8 cellular contexts compared by ENCODE assay signal in the genomic region with DNA sequence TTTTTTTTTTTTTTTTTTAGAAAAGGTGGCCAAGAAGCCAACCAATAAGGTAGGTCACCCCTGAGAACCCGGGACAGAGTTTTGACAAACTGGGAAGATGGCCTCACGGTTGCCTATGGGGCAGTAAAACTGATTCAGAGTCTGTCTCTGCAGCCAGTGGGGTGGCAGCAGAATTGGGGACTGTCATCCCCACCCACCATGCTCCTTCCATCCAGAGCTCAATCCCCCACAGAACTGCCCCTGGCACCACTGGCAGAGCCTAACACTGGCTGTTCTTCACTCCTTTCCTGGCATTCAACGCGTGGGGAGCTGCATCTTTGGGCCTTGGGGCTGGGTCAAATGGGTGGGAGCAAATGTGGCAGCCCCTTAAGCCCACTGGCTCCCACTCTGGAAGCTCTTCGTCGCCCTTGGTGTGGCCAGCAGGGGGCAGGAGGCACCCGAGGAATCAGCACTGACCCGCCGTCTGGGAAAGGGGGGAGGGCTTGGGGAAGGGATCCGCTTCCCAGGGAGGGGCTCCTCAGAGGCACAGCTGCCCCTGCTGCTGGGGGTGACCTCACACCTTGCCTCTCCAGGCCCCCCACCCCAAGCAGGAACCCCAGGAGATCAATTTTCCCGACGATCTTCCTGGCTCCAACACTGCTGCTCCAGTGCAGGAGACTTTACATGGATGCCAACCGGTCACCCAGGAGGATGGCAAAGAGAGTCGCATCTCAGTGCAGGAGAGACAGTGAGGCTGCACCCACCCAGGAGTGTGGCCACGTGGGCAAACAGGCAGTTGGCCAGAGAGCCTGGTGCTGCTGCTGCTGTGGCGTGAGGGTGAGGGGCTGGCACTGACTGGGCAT. TPM values are rescaled to one million over a fixed set of nuclear protein-coding genes. Genes with fewer than 3 reads are reported as not detected.
A peak's percentile ranks its signal among the peaks of the same experiment; 100 is the strongest.
DNase-seq lines count a peak whose midpoint lies in the region; ATAC-seq and TF ChIP-seq lines count a peak whose summit lies in the region.

No MANE protein-coding gene starts in this region.

- no peak overlapping the region for H3K9ac ChIP-seq in mesenchymal stem cell (ENCODE audit: low read length)

- no peaks in the 10 kb centered on the region for H3K9me3 Mint-ChIP-seq in MCF 10A (ENCODE audit: unreplicated experiment)

- no peak overlapping the region for H2BK5ac ChIP-seq in mesenchymal stem cell (ENCODE audit: low read depth, low read length, poor library complexity, severe bottlenecking)

- H2BK15ac ChIP-seq in mesenchymal stem cell (ENCODE audit: low read depth, poor library complexity, severe bottlenecking): no peak overlapping the region

- H3K4me1 ChIP-seq in DOHH2 (ENCODE audit: control insufficient read depth, low read length): no peaks in the 10 kb centered on the region
- no peaks in the 10 kb centered on the region for H3K4me1 ChIP-seq in mesenchymal stem cell (ENCODE audit: control insufficient read depth, insufficient read depth, low read depth, low read length)

- no peak overlapping the region for H2AK5ac ChIP-seq in mesenchymal stem cell (ENCODE audit: low read length, severe bottlenecking)

- no peaks in the 10 kb centered on the region for H3K4me1 Mint-ChIP-seq in MCF 10A (ENCODE audit: insufficient read depth, unreplicated experiment)

- POLR2A ChIA-PET in MCF 10A (lab: Yijun Ruan, JAX): interaction anchor here (0.5 to 1.1 kb wide), 5 partner anchors 127 to 1187 kb away, joined by 3 to 4 read pairs (median 3); no protein-coding TSS in a partner anchor

- no peaks in the 10 kb centered on the region for H3K79me1 ChIP-seq in mesenchymal stem cell (replicated peaks; ENCODE audit: low read length, poor library complexity, severe bottlenecking)

- H3K36me3 Mint-ChIP-seq in MCF 10A (ENCODE audit: insufficient read depth, unreplicated experiment): peaks cover 5% of the 10 kb centered on the region

- H3K4me3 Mint-ChIP-seq in MCF 10A (ENCODE audit: unreplicated experiment): no peak overlapping the region

- H2BK120ac ChIP-seq in mesenchymal stem cell (ENCODE audit: low read depth, low read length): no peak overlapping the region

- no peaks in the 10 kb centered on the region for H3K9me2 ChIP-seq in DOHH2 (replicated peaks; ENCODE audit: control insufficient read depth, low read length)

- no peak overlapping the region for H3K4ac ChIP-seq in mesenchymal stem cell (ENCODE audit: low read depth in 1 of 2, low read length in 2 of 2)

- CTCF ChIA-PET in MCF 10A (lab: Yijun Ruan, JAX): interaction anchor here (0.6 to 8.3 kb wide), 33 partner anchors 8 to 973 kb away, joined by 3 to 146 read pairs (median 4); a partner anchor contains a TSS

- 33% methylated on average over 14 of the region's 16 CpGs for WGBS in mesenchymal stem cell

- H3K27me3 Mint-ChIP-seq in MCF 10A (ENCODE audit: insufficient read depth, unreplicated experiment): peaks cover 44% of the 10 kb centered on the region

- H3K27me3 ChIP-seq in DOHH2 (ENCODE audit: control insufficient read depth, low read length) (peaks cover 31% of the 10 kb centered on the region), mesenchymal stem cell (ENCODE audit: control insufficient read depth in 1 of 2, insufficient read depth in 1 of 2, low read length in 2 of 2) (peaks cover 39 to 44% of the 10 kb centered on the region in 2 experiments)

- no peak overlapping the region for H3K14ac ChIP-seq in mesenchymal stem cell (ENCODE audit: low read length in 2 of 2)

- ATAC-seq in HG02840 (IDR thresholded peaks at IDR 0.05; ENCODE audit: low FRiP score, unreplicated experiment): no peak

- no peaks in the 10 kb centered on the region for H3F3A ChIP-seq in DOHH2 (ENCODE audit: control insufficient read depth, insufficient read depth)

- no peak overlapping the region for H2BK12ac ChIP-seq in mesenchymal stem cell (ENCODE audit: low read length in 2 of 2)

- no peak overlapping the region for H3K4me2 ChIP-seq in DOHH2 (ENCODE audit: low read length)
- no peak overlapping the region for H3K4me2 ChIP-seq in mesenchymal stem cell (ENCODE audit: low read length, poor library complexity, severe bottlenecking)

- H4K8ac ChIP-seq in mesenchymal stem cell (ENCODE audit: low read length): no peak overlapping the region

- DNase-seq in Kasumi-1 (lab: John Stamatoyannopoulos, UW) (peak; percentile 13 to 26), MCF 10A (ENCODE audit: unreplicated experiment) (no peak), mesenchymal stem cell (peak; percentile 21), cortex of kidney (lab: John Stamatoyannopoulos, UW) (no peak), NAMALWA (ENCODE audit: low spot score) (no peak)
- DNase-seq in activated CD4-positive, CD25-positive, alpha-beta regulatory T cell treated with anti-CD3 and anti-CD28 coated beads, Interleukin-2, amount 50 U/mL, for 72 hours: no peak

- H3K79me2 ChIP-seq in DOHH2 (ENCODE audit: control insufficient read depth, low read length): no peaks in the 10 kb centered on the region

- no peak overlapping the region for H3K23ac ChIP-seq in mesenchymal stem cell (ENCODE audit: low read length in 2 of 2)

- no peak overlapping the region for H3K27ac Mint-ChIP-seq in MCF 10A (ENCODE audit: low read depth, unreplicated experiment)

- H3K9me3 ChIP-seq in DOHH2 (ENCODE audit: control insufficient read depth, insufficient read depth, low read length): no peaks in the 10 kb centered on the region
- no peaks in the 10 kb centered on the region for H3K9me3 ChIP-seq in mesenchymal stem cell (ENCODE audit: control insufficient read depth, low read length)

- H3K27ac ChIP-seq in DOHH2 (ENCODE audit: low read depth, low read length): no peak overlapping the region
- no peak overlapping the region for H3K27ac ChIP-seq in mesenchymal stem cell (ENCODE audit: low read length, poor library complexity, severe bottlenecking)

- TF ChIP-seq CTCF in DOHH2 (IDR thresholded peaks at IDR 0.05; ENCODE audit: low read depth, low read length, poor library complexity, severe bottlenecking) (peak; percentile 67), MCF 10A (IDR thresholded peaks at IDR 0.05; ENCODE audit: unreplicated experiment) (peak; percentile 69)

- 0 out of 2 replicates have a peak, but pooled peaks cover 3% of the 10 kb centered on the region for H4K20me1 ChIP-seq in DOHH2 (ENCODE audit: control insufficient read depth, insufficient read depth, low read depth, low read length)

- no peak overlapping the region for H4K91ac ChIP-seq in mesenchymal stem cell (ENCODE audit: low read length)

- no peak overlapping the region for H2AFZ ChIP-seq in mesenchymal stem cell (ENCODE audit: low read depth, low read length)

- no peak overlapping the region for H3K4me3 ChIP-seq in DOHH2 (ENCODE audit: low read length)
- no peak overlapping the region for H3K4me3 ChIP-seq in mesenchymal stem cell (ENCODE audit: insufficient read depth in 1 of 2, low read depth in 1 of 2, low read length in 2 of 2)

- intact Hi-C loops in MCF 10A (cut with micrococcal nuclease): no loop called here

- H3K36me3 ChIP-seq in DOHH2 (ENCODE audit: control insufficient read depth, low read length) (peaks cover 22% of the 10 kb centered on the region), mesenchymal stem cell (ENCODE audit: control insufficient read depth in 1 of 2, insufficient read depth in 2 of 2, low read depth in 1 of 2, low read length in 2 of 2) (peaks cover 0 to 16% of the 10 kb centered on the region in 2 experiments)

- no peak overlapping the region for H3K18ac ChIP-seq in mesenchymal stem cell (ENCODE audit: low read depth in 1 of 2, low read length in 2 of 2)

- BruUV-seq in MCF 10A (replicated peaks; lab: Mats Ljungman, UMichigan): no TSS peak

RNA-seq across cellular contexts. Expression of a gene that starts 10.4 kb away (rescaled TPM):
- 1.5 and 2.3 TPM in 2 replicates for total RNA-seq in MCF 10A (2022)
- 4.9 TPM for polyA plus RNA-seq in mesenchymal stem cell (2013, experiment 1 of 2)
- polyA plus RNA-seq in mesenchymal stem cell (2013, experiment 2 of 2): 4.7 TPM

RNA-seq across cellular contexts. Expression of a gene that starts 38.8 kb away (rescaled TPM):
- 26.0 and 31.2 TPM in 2 replicates for total RNA-seq in MCF 10A (2022)
- polyA plus RNA-seq in mesenchymal stem cell (2013, experiment 1 of 2): 13.9 TPM
- polyA plus RNA-seq in mesenchymal stem cell (2013, experiment 2 of 2): 13.6 TPM

Comparison
In these comparisons a context has a peak if more than half of its experiments do, and no peak if none do; other contexts are left out.
1. DNase-seq: peak in Kasumi-1 (2 of 2) and mesenchymal stem cell (single experiment); none in MCF 10A (single experiment), cortex of kidney (single experiment), NAMALWA (single experiment) and activated CD4-positive, CD25-positive, alpha-beta regulatory T cell treated with anti-CD3 and anti-CD28 coated beads, Interleukin-2, amount 50 U/mL, for 72 hours (single experiment).